ENCODE assay signal across 9 cellular contexts in the genomic region with DNA sequence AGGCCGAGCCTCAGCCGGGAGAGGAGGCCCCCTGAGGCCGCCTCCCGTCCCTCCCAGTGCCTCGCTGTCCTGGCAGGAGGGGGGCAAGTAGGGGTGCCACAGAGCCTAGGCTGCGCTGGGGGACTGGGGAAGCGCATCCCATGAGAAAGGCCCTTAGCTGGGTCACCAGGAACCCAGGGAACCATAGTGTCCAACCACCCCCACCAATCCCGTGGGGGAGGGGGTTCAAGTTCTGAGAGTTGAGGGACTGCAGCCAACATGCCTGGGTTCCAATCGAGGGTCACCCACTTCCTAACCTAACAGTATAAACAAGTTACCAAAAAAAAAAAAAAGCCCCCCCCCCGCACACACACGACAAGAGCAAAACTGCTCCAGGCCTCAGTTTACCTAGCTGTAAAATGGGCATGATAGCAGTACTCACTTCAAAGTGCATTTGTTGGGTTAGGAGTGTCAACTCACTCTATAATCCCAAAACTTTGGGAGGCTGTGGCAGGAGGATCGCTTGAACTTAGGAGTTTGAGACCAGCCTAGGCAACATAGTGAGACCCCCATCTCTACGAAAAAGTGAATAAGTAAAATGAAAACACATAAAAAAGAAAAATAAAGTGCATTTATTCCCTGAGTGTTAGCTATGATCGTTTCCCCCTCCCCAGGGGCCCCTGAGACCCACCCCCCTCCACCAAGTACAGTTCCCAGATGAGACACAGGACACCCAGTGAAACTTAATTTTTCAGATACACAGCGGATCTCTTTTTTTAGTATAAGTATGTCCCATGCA. TPM values are rescaled to one million over a fixed set of nuclear protein-coding genes. Genes with fewer than 3 reads are reported as not detected.
DNase-seq lines count a peak whose midpoint lies in the region; ATAC-seq and TF ChIP-seq lines count a peak whose summit lies in the region.
"Had no signal": no experiment of that assay in that cellular context is flagged by ENCODE, and none has a peak within 500 bp of the region (broad histone marks: within the 10 kb centered on the region; RNA-seq: fewer than 3 reads in every experiment).

No MANE protein-coding gene starts in this region.

- DNase-seq in AG10803 (ENCODE audit: low read depth) (no peak), MG63 (no peak), dorsolateral prefrontal cortex (no peak), natural killer cell (no peak), superior temporal gyrus (ENCODE audit: extremely low spot score) (no peak)
- no peak for DNase-seq in activated CD4-positive, CD25-positive, alpha-beta regulatory T cell treated with anti-CD3 and anti-CD28 coated beads, Interleukin-2, amount 50 U/mL, for 72 hours

- H3K36me3 Mint-ChIP-seq in natural killer cell = no peaks in the 10 kb centered on the region

- no peaks in the 10 kb centered on the region for H3K9me3 ChIP-seq in MG63

- H3K27me3 Mint-ChIP-seq in natural killer cell (ENCODE audit: low read depth in 2 of 2) = no peaks in the 10 kb centered on the region

- no peaks in the 10 kb centered on the region for H3K9me3 Mint-ChIP-seq in natural killer cell

- H3K27ac Mint-ChIP-seq in natural killer cell = peak overlapping the region; percentile 99 to 100

- peak overlapping the region; percentile 43 for H3K4me3 ChIP-seq in AG10803 (ENCODE audit: low read length)
- peak overlapping the region; percentile 55 for H3K4me3 ChIP-seq in MG63
- H3K4me3 ChIP-seq in dorsolateral prefrontal cortex = peak overlapping the region; percentile 26 to 75 (median 59)

- ATAC-seq in natural killer cell (no peak), GM21619 (IDR thresholded peaks at IDR 0.05; ENCODE audit: unreplicated experiment) (no peak), GM18520 (IDR thresholded peaks at IDR 0.05; ENCODE audit: unreplicated experiment) (no peak)

- peak overlapping the region; percentile 75 to 99 (median 96) for H3K27ac ChIP-seq in dorsolateral prefrontal cortex

- H3K4me3 Mint-ChIP-seq in natural killer cell = peak overlapping the region; percentile 28

- intact Hi-C loops in dorsolateral prefrontal cortex (cut with DNase I) = loop anchor here in 1 of 2 donors (2.0 kb wide), 1 partner anchor 51 kb away; no protein-coding TSS in a partner anchor
- intact Hi-C loops in natural killer cell (cut with micrococcal nuclease) = loop anchor here (1.0 to 5.0 kb wide), 4 partner anchors 9 to 691 kb away; no protein-coding TSS in a partner anchor

- H3K4me1 Mint-ChIP-seq in natural killer cell = peaks cover 32 to 52% of the 10 kb centered on the region in 2 donors

- peak; percentile 15; the same call in 1 of the 2 replicates for TF ChIP-seq CTCF in AG10803 (conservative IDR thresholded peaks at IDR 0.05; ENCODE audit: low read length)
- TF ChIP-seq CTCF in dorsolateral prefrontal cortex (IDR thresholded peaks at IDR 0.05 in 54 of 56, conservative IDR thresholded peaks at IDR 0.05 in 2 of 56; ENCODE audit: low read depth in 1 of 56, partially characterized antibody in 56 of 56) = peak in 7 of 56 donors; percentile 0 to 41 (median 10)
- no peak for TF ChIP-seq CTCF in natural killer cell (IDR thresholded peaks at IDR 0.05)

- no peaks in the 10 kb centered on the region for H3K27me3 ChIP-seq in MG63
- H3K27me3 ChIP-seq in dorsolateral prefrontal cortex = no peaks in the 10 kb centered on the region

- no peaks in the 10 kb centered on the region for H3K36me3 ChIP-seq in MG63

RNA-seq across cellular contexts. Expression of a gene that starts 28.8 kb away (rescaled TPM):
- total RNA-seq in MG63 (2014; rRNA removed; shearing (Covaris generic); ENCODE audit: low replicate concordance) = not detected in 2 replicates
- total RNA-seq in dorsolateral prefrontal cortex = 10 to 100 TPM in 110 of 120 experiments, 1 to 10 TPM in 10; 4.1 to 33.8 (median 17.0) TPM
- 1 to 10 TPM; 2.6 to 6.3 (median 3.0) TPM for total RNA-seq in natural killer cell
- total RNA-seq: ureter had no signal

RNA-seq across cellular contexts. Expression of a gene that starts 52.8 kb away (rescaled TPM):
- 4.8 and 7.9 TPM in 2 replicates for total RNA-seq in MG63 (2014; rRNA removed; shearing (Covaris generic); ENCODE audit: low replicate concordance)
- total RNA-seq in dorsolateral prefrontal cortex (1 to 10 TPM; 4.0 to 10.0 (median 6.6) TPM), natural killer cell (1 to 10 TPM; 5.8 to 5.9 (median 5.9) TPM)

RNA-seq across cellular contexts. Expression of a gene that starts 57.8 kb away (rescaled TPM):
- 5.1 and 8.4 TPM in 2 replicates for total RNA-seq in MG63 (2014; rRNA removed; shearing (Covaris generic); ENCODE audit: low replicate concordance)
- total RNA-seq in dorsolateral prefrontal cortex (10 to 100 TPM in 23 of 120 experiments, 1 to 10 TPM in 97; 2.8 to 13.5 (median 8.1) TPM), natural killer cell (1 to 10 TPM; 3.8 to 7.7 (median 4.0) TPM)

RNA-seq across cellular contexts. Expression of a gene that starts 57.9 kb away (rescaled TPM):
- 26.2 and 27.3 TPM in 2 replicates for total RNA-seq in MG63 (2014; rRNA removed; shearing (Covaris generic); ENCODE audit: low replicate concordance)
- 100 to 1,000 TPM in 8 of 120 experiments, 10 to 100 TPM in 112; 50.4 to 138 (median 75.1) TPM for total RNA-seq in dorsolateral prefrontal cortex
- total RNA-seq in natural killer cell = 10 to 100 TPM; 42.8 to 49.3 (median 48.4) TPM
